In the genomic region with DNA sequence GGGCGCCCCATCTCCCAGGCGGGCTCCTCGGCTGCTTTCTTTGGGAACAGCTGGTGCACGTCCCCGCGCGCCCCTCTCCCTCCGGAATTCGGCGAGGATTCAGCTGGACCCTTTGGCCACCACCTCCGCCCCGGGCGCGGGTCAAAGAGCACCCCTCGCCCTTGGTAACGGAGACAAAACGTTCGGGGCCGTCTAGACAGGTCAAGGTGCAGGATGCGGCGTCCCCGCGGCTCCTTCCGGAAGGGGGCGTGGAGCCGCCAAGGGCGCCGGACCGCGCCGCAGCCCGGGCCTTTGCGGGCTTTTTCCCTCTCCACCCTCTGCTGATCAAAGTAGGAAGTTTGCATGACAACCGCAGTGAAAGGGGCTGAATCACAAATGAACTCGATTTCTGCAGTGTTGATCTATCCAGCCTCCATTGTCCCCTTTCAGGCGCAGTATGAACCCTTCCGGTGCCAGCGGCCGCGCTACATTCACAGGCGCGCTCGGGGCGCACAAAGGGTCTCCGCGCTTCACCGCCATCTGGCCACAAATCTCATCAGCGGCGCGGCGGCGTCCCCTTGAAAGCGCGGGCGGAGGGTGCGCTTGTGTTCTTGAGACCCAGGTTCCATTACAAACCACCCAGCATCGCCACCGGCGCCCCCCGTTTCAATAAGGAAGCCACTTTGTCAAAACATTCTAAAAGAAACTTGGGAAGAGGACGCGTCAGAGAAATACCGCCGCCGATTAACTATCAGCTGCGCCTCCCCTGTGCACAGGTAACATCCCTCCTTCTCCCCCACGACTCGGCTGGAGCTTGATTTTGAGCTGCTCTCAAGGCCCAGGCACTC, we compare ENCODE assay signal across 11 cellular contexts. TPM values are rescaled to one million over a fixed set of nuclear protein-coding genes. Genes with fewer than 3 reads are reported as not detected.
A peak's percentile ranks its signal among the peaks of the same experiment; 100 is the strongest.
DNase-seq lines count a peak whose midpoint lies in the region; ATAC-seq and TF ChIP-seq lines count a peak whose summit lies in the region.
"Had no signal": no experiment of that assay in that cellular context is flagged by ENCODE, and none has a peak within 500 bp of the region (broad histone marks: within the 10 kb centered on the region; RNA-seq: fewer than 3 reads in every experiment).

No MANE protein-coding gene starts in this region.

- H3K4me3 ChIP-seq in spleen, result peak overlapping the region in 6 of 8 donors; percentile 2 to 55 (median 4)
- H3K4me3 ChIP-seq: lung had no signal

- no peaks in the 10 kb centered on the region for H3K36me3 Mint-ChIP-seq in activated B cell treated with CpG ODN at 0.5 μM for 24 hours (ENCODE audit: low read depth)

- peaks cover 7 to 21% (median 14%) of the 10 kb centered on the region in 6 donors for H3K4me1 ChIP-seq in spleen
- H3K4me1 ChIP-seq: BE2C had no signal

- H3K27ac Mint-ChIP-seq in activated B cell treated with CpG ODN at 0.5 μM for 24 hours, result peak overlapping the region; percentile 5

- WGBS in spleen, 5 donors, result 3 to 10% (median 3%) methylated on average over 28 to 68 of the region's 68 CpGs

- peaks cover 8% of the 10 kb centered on the region for H3K9me3 Mint-ChIP-seq in activated B cell treated with CpG ODN at 0.5 μM for 24 hours

- peaks cover 0 to 7% (median 0%) of the 10 kb centered on the region in 8 donors for H3K9me3 ChIP-seq in spleen
- H3K9me3 ChIP-seq: BE2C had no signal

- intact Hi-C loops in activated B cell treated with CpG ODN at 0.5 μM for 24 hours (cut with micrococcal nuclease) (loop anchor here (2.0 to 5.0 kb wide), 4 partner anchors 43 to 297 kb away; no protein-coding TSS in a partner anchor), spleen (cut with DNase I; ENCODE audit: low total_unique reads) (no loop called here)

- TF ChIP-seq CTCF in activated B cell treated with CpG ODN at 0.5 μM for 24 hours (IDR thresholded peaks at IDR 0.05) (no peak), spleen (IDR thresholded peaks at IDR 0.05 in 8 of 11, conservative IDR thresholded peaks at IDR 0.05 in 3 of 11) (no peak)

- peaks cover 13% of the 10 kb centered on the region for H3K4me1 Mint-ChIP-seq in activated B cell treated with CpG ODN at 0.5 μM for 24 hours

- peak; percentile 30 for DNase-seq in activated effector memory CD4-positive, alpha-beta T cell treated with anti-CD3 and anti-CD28 coated beads, Interleukin-2, amount 50 U/mL, for 16 hours
- DNase-seq in activated effector memory CD4-positive, alpha-beta T cell treated with Interleukin-2 at 50 U/mL for 16 hours, result no peak
- DNase-seq in activated B cell treated with CpG ODN at 0.5 μM for 24 hours (no peak), iPS-NIHi11 (ENCODE audit: low spot score) (peak; percentile 64), spleen (peak; percentile 62), HuH-7 (ENCODE audit: low spot score) (no peak), erythroblast (lab: John Stamatoyannopoulos, UW) (no peak)
- DNase-seq: BE2C, SIG-M5 had no signal

- CTCF ChIA-PET in activated B cell treated with CpG ODN at 0.5 μM for 24 hours (lab: Charles Lee), result no interaction called here

- POLR2A ChIA-PET in activated B cell treated with CpG ODN at 0.5 μM for 24 hours (lab: Charles Lee), result no interaction called here

- H3K27ac ChIP-seq in spleen, result no peak overlapping the region

- ATAC-seq in activated B cell treated with CpG ODN at 0.5 μM for 24 hours (ENCODE audit: low read depth), result no peak
- no peak for ATAC-seq in GM18502 (IDR thresholded peaks at IDR 0.05; ENCODE audit: poor library complexity, unreplicated experiment)

- H3K36me3 ChIP-seq in spleen, result no peaks in the 10 kb centered on the region
- H3K36me3 ChIP-seq: BE2C had no signal

- no peak for TF ChIP-seq POLR2A in spleen (IDR thresholded peaks at IDR 0.05)
- TF ChIP-seq POLR2A in erythroblast (IDR thresholded peaks at IDR 0.05; ENCODE audit: low read length), result no peak

- peaks cover 64% of the 10 kb centered on the region for H3K27me3 Mint-ChIP-seq in activated B cell treated with CpG ODN at 0.5 μM for 24 hours

- H3K4me3 Mint-ChIP-seq in activated B cell treated with CpG ODN at 0.5 μM for 24 hours, result peak overlapping the region; percentile 55

- H3K27me3 ChIP-seq in spleen (replicated peaks in 1 of 7), result peaks cover 7 to 100% (median 94%) of the 10 kb centered on the region in 7 donors

RNA-seq across cellular contexts. Expression of a gene that starts 36.4 kb away (rescaled TPM):
- total RNA-seq in activated B cell treated with CpG ODN at 0.5 μM for 24 hours (not detected in 2 replicates), spleen (not detected)
- polyA plus RNA-seq in spleen, result not detected
- total RNA-seq: lung had no signal
- polyA plus RNA-seq: lung had no signal

RNA-seq across cellular contexts. Expression of a gene that starts 52.0 kb away (rescaled TPM):
- not detected in 2 replicates for total RNA-seq in activated B cell treated with CpG ODN at 0.5 μM for 24 hours
- not detected for total RNA-seq in spleen
- polyA plus RNA-seq in spleen, result under 1 TPM in 2 of 3 donors, not detected in 1; 0.03 to 0.04 TPM

Comparison
In these comparisons a context has a peak if more than half of its experiments do, and no peak if none do; other contexts are left out.
1. DNase-seq: peak in activated effector memory CD4-positive, alpha-beta T cell treated with anti-CD3 and anti-CD28 coated beads, Interleukin-2, amount 50 U/mL, for 16 hours (single experiment), iPS-NIHi11 (single experiment) and spleen (single experiment); none in activated effector memory CD4-positive, alpha-beta T cell treated with Interleukin-2 at 50 U/mL for 16 hours (single experiment), activated B cell treated with CpG ODN at 0.5 μM for 24 hours (single experiment), HuH-7 (single experiment) and erythroblast (0 of 2).